26 cellular contexts compared by ENCODE assay signal in the genomic region with DNA sequence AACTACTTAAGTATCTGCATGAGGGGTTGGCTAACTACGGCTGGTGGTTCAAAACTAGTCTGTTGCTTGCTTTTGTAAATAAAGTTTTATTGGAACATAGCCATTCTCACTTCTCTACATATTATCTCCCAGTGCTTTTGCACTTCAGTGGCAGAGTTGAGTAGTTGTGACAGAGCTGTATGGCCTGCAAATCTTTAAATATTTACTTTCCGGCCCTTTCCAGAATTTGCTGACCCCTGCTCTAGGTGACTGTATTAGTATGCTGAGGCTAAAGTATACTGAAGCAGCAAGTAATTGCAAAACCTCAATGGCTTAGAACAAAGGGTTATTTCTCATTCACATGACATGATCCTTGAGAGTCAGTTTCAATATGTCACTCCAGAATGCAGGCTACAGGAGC.
"Had no signal": no experiment of that assay in that cellular context is flagged by ENCODE, and none has a peak within 500 bp of the region (broad histone marks: within the 10 kb centered on the region; RNA-seq: fewer than 3 reads in every experiment).

No MANE protein-coding gene starts in this region.

- H3K36me3 ChIP-seq: brain microvascular endothelial cell had no signal

- H3K27ac ChIP-seq: brain microvascular endothelial cell, coronary artery, dorsolateral prefrontal cortex had no signal

- H3K27me3 ChIP-seq: brain microvascular endothelial cell had no signal

- H3K4me3 ChIP-seq: coronary artery, dorsolateral prefrontal cortex had no signal

- H3K27ac Mint-ChIP-seq: activated CD4-positive, alpha-beta T cell treated with anti-CD3 and anti-CD28 coated beads, Interleukin-2, amount 10 ng/mL, durations not matched to agents 7 days and 5 days; activated CD8-positive, alpha-beta T cell treated with anti-CD3 and anti-CD28 coated beads for 36 hours; activated naive CD8-positive, alpha-beta T cell; activated T-helper 17 cell treated with anti-CD3 and anti-CD28 coated beads, Interleukin-2, amount 50 U/mL, for 72 hours; dendritic cell treated with granulocyte-macrophage colony-stimulating factor and Interleukin-4, amounts not matched to agents 40 ng/mL and 50 ng/mL, for 4 days; endodermal cell; T-helper 17 cell; T-helper 2 cell treated with Interferon-gamma antibody and Interleukin-4, amounts not matched to agents 5 μg/mL and 100 μg/mL, for 36 hours; WTC11 had no signal

- H3K9me3 Mint-ChIP-seq: activated CD4-positive, alpha-beta T cell treated with anti-CD3 and anti-CD28 coated beads, Interleukin-2, amount 10 ng/mL, durations not matched to agents 7 days and 5 days; activated CD8-positive, alpha-beta T cell treated with anti-CD3 and anti-CD28 coated beads for 36 hours; activated T-cell treated with anti-CD3 and anti-CD28 coated beads, Interleukin-2, amount 50 U/mL, for 4 hours; activated T-helper 17 cell treated with anti-CD3 and anti-CD28 coated beads, Interleukin-2, amount 50 U/mL, for 72 hours; central memory CD8-positive, alpha-beta T cell; dendritic cell treated with granulocyte-macrophage colony-stimulating factor and Interleukin-4, amounts not matched to agents 40 ng/mL and 50 ng/mL, for 4 days had no signal

- ATAC-seq: activated CD8-positive, alpha-beta T cell treated with anti-CD3 and anti-CD28 coated beads for 36 hours; activated T-cell treated with anti-CD3 and anti-CD28 coated beads, Interleukin-2, amount 50 U/mL, for 4 hours; activated T-helper 17 cell treated with anti-CD3 and anti-CD28 coated beads, Interleukin-2, amount 50 U/mL, for 72 hours; esophagus mucosa; T-helper 17 cell had no signal

- H3K4me1 Mint-ChIP-seq: central memory CD8-positive, alpha-beta T cell; endodermal cell; WTC11 had no signal

- H3K36me3 Mint-ChIP-seq: activated naive CD8-positive, alpha-beta T cell had no signal

- DNase-seq: activated CD4-positive, alpha-beta T cell treated with anti-CD3 and anti-CD28 coated beads for 1 hour; activated CD4-positive, alpha-beta T cell treated with anti-CD3 and anti-CD28 coated beads for 4 hours; activated CD4-positive, alpha-beta T cell treated with anti-CD3 and anti-CD28 coated beads, Interleukin-2, amount 10 ng/mL, durations not matched to agents 7 days and 5 days; activated CD4-positive, alpha-beta T cell treated with anti-CD3 and anti-CD28 coated beads, Interleukin-2, amount 50 U/mL, for 48 hours; activated CD8-positive, alpha-beta memory T cell treated with anti-CD3 and anti-CD28 coated beads for 24 hours; activated CD8-positive, alpha-beta T cell treated with anti-CD3 and anti-CD28 coated beads for 36 hours; activated effector memory CD4-positive, alpha-beta T cell treated with Interleukin-2 at 50 U/mL for 16 hours; activated gamma-delta T cell treated with Interleukin-2 at 50 U/mL for 16 hours; activated naive CD4-positive, alpha-beta T cell treated with anti-CD3 and anti-CD28 coated beads, Interleukin-2, amount 50 U/mL, for 16 hours; activated naive CD4-positive, alpha-beta T cell treated with Interleukin-2 at 50 U/mL for 16 hours; activated T-cell treated with anti-CD3 and anti-CD28 coated beads, Interleukin-2, amount 50 U/mL, for 4 hours; amniotic stem cell; dorsolateral prefrontal cortex; effector memory CD4-positive, alpha-beta T cell; endodermal cell; T-helper 17 cell; T1000 had no signal

- H3K4me3 Mint-ChIP-seq: activated CD4-positive, alpha-beta T cell treated with anti-CD3 and anti-CD28 coated beads, Interleukin-2, amount 10 ng/mL, durations not matched to agents 7 days and 5 days; activated CD8-positive, alpha-beta T cell treated with anti-CD3 and anti-CD28 coated beads for 36 hours; activated naive CD8-positive, alpha-beta T cell; activated T-cell treated with anti-CD3 and anti-CD28 coated beads, Interleukin-2, amount 50 U/mL, for 4 hours; activated T-helper 17 cell treated with anti-CD3 and anti-CD28 coated beads, Interleukin-2, amount 50 U/mL, for 72 hours; central memory CD8-positive, alpha-beta T cell; dendritic cell treated with granulocyte-macrophage colony-stimulating factor and Interleukin-4, amounts not matched to agents 40 ng/mL and 50 ng/mL, for 4 days; endodermal cell; T-helper 17 cell; T-helper 2 cell treated with Interferon-gamma antibody and Interleukin-4, amounts not matched to agents 5 μg/mL and 100 μg/mL, for 36 hours; WTC11 had no signal
